ENCODE assay signal across 9 cellular contexts in the genomic region with DNA sequence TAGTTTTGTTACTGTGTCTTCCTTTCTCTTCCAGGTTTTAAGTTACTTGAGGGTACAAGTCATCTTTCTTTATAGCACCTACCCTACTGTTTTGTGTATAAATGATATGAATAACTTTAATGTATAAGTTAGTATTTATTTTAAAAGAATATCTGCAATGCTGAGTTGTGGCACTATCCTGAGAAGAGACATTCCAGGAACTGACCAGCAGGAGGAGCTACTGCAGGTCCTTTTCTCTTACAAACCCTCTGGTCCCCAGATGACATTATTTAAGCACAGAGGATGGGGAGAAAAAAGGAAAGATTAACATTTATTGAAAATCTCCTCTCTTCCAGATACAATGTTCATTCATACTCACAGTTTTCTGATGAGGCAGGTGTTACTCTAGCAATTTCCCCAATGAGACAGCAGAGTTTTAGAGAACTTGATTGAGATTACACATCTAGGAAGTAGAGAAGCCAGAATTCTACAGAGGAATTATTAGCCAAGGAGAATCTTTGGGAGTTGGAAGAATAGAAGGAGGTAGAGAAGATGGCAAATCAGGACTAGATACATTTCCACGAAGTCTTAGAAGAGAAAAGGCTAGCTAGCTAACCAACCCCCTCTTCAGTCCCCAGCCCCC.
DNase-seq lines count a peak whose midpoint lies in the region; ATAC-seq, FAIRE-seq and TF ChIP-seq lines count a peak whose summit lies in the region.
"Had no signal": no experiment of that assay in that cellular context is flagged by ENCODE, and none has a peak within 500 bp of the region (broad histone marks: within the 10 kb centered on the region; RNA-seq: fewer than 3 reads in every experiment).

No MANE protein-coding gene starts in this region.

- H3K36me3 ChIP-seq in left ventricle myocardium inferior = no peaks in the 10 kb centered on the region

- H3K36me3 Mint-ChIP-seq in CD4-positive, alpha-beta T cell (ENCODE audit: low read depth) = no peaks in the 10 kb centered on the region
- H3K36me3 Mint-ChIP-seq: activated naive CD8-positive, alpha-beta T cell had no signal

- no peak overlapping the region for H3K4me3 Mint-ChIP-seq in CD4-positive, alpha-beta T cell
- H3K4me3 Mint-ChIP-seq: activated naive CD8-positive, alpha-beta T cell had no signal

- H3K27ac Mint-ChIP-seq in CD4-positive, alpha-beta T cell = no peak overlapping the region
- H3K27ac Mint-ChIP-seq: activated naive CD8-positive, alpha-beta T cell had no signal

- CTCF ChIA-PET in CD4-positive, alpha-beta T cell (lab: Charles Lee) = no interaction called here

- peaks cover 6% of the 10 kb centered on the region for H3K9me3 Mint-ChIP-seq in CD4-positive, alpha-beta T cell

- H3K4me3 ChIP-seq in left ventricle myocardium inferior = no peak overlapping the region

- H3K9me3 ChIP-seq in left ventricle myocardium inferior (replicated peaks) = no peaks in the 10 kb centered on the region
- no peaks in the 10 kb centered on the region for H3K9me3 ChIP-seq in CD4-positive, alpha-beta T cell (ENCODE audit: control insufficient read depth, low read length)

- no peaks in the 10 kb centered on the region for H3K4me1 ChIP-seq in left ventricle myocardium inferior

- TF ChIP-seq CTCF in left ventricle myocardium inferior (IDR thresholded peaks at IDR 0.05; ENCODE audit: borderline replicate concordance) = peak; percentile 80
- TF ChIP-seq CTCF in CD4-positive, alpha-beta T cell (IDR thresholded peaks at IDR 0.05) = no peak

- POLR2A ChIA-PET in CD4-positive, alpha-beta T cell (lab: Charles Lee) = no interaction called here

- FAIRE-seq in islet of Langerhans (lab: Jason Lieb, UNC) = peak; percentile 72

- no peaks in the 10 kb centered on the region for H3K27me3 Mint-ChIP-seq in CD4-positive, alpha-beta T cell

- no peak for ATAC-seq in Right ventricle myocardium superior (ENCODE audit: poor library complexity)
- peak; percentile 54 for ATAC-seq in HG03066 (IDR thresholded peaks at IDR 0.05; ENCODE audit: low read depth, unreplicated experiment)
- no peak for ATAC-seq in CD4-positive, alpha-beta T cell (ENCODE audit: poor library complexity)

- no peaks in the 10 kb centered on the region for H3K4me1 Mint-ChIP-seq in CD4-positive, alpha-beta T cell (ENCODE audit: low read depth)

- H3K27me3 ChIP-seq in left ventricle myocardium inferior (ENCODE audit: low read depth) = peaks cover 14% of the 10 kb centered on the region
- no peaks in the 10 kb centered on the region for H3K27me3 ChIP-seq in CD4-positive, alpha-beta T cell (ENCODE audit: control insufficient read depth, insufficient read depth, low read length)

- DNase-seq in left ventricle myocardium inferior = no peak
- DNase-seq in Right ventricle myocardium superior = no peak
- DNase-seq in SK-N-DZ (ENCODE audit: low spot score) = peak; percentile 49
- no peak for DNase-seq in OCI-M2 (lab: John Stamatoyannopoulos, UW; ENCODE audit: unreplicated experiment)
- no peak for DNase-seq in CD4-positive, alpha-beta T cell
- DNase-seq in A172 (ENCODE audit: low spot score) = no peak

- H3K27ac ChIP-seq in left ventricle myocardium inferior (replicated peaks) = no peak overlapping the region
- H3K27ac ChIP-seq in CD4-positive, alpha-beta T cell (ENCODE audit: low read depth, low read length) = no peak overlapping the region

- intact Hi-C loops in left ventricle myocardium inferior (cut with micrococcal nuclease) (loop anchor here (5.0 to 10.0 kb wide), 2 partner anchors 354 to 512 kb away; no protein-coding TSS in a partner anchor), Right ventricle myocardium superior (cut with DNase I) (loop anchor here (2.0 to 5.0 kb wide), 3 partner anchors 250 to 512 kb away; no protein-coding TSS in a partner anchor)
- intact Hi-C loops in CD4-positive, alpha-beta T cell (cut with DNase I, micrococcal nuclease) = no loop called here

Comparison
In these comparisons a context has a peak if more than half of its experiments do, and no peak if none do; other contexts are left out.
1. intact Hi-C loops: an anchor here in left ventricle myocardium inferior (5.0 to 10.0 kb wide) and Right ventricle myocardium superior (2.0 to 5.0 kb wide); none called in CD4-positive, alpha-beta T cell.